9 cellular contexts compared by ENCODE assay signal in the genomic region with DNA sequence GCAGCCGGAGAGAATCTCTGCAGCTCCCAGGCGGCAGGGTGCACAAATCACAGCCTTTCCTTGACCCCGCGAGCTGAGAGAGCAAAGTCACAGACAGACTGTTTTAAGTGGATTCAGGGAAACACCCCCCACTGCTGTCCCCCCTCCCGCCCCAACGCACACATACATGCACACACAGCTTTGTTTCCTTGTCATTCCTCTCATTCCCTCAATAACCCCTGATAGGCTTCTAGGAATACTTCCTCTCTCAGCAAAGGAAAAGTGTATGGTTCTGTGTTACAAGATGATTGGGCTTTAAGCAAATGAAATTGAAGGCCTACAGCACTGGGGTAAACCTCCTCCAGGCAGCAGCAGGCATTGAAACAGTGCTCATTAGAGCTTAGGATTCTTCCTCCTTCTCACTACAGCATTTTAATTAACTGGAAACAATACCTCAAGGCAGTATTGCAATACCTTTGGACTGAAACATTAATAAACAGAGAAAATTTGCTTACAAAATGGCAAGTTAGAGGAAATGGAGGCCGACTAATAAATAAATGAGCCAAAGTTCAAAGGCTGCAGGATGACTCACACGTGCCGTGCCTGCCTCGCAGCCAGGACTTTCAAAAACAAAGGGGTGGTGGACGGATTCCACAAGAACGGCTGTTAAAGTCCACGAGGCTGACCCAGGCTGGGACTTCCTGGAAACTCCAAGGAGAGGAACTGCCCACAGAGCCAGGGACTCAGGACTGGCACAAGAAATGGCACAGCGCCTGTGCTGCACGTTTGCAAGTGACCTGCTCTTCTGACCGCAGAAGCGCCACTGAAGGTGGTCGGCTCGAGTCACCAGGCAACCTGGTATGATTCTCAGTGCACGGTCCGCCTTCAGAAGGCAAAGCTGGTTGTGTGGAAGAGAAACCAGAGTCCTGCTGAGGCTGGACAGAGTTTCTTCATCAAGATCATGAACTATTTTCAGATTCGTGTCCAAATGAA.
DNase-seq lines count a peak whose midpoint lies in the region; ATAC-seq and TF ChIP-seq lines count a peak whose summit lies in the region.
"Had no signal": no experiment of that assay in that cellular context is flagged by ENCODE, and none has a peak within 500 bp of the region (broad histone marks: within the 10 kb centered on the region; RNA-seq: fewer than 3 reads in every experiment).

No MANE protein-coding gene starts in this region.

- H3K9ac ChIP-seq in liver (ENCODE audit: low read depth in 1 of 2, low read length in 2 of 2), result no peak overlapping the region

- H3K4me1 ChIP-seq in liver (ENCODE audit: control insufficient read depth in 4 of 4, insufficient read depth in 4 of 4, low read length in 3 of 4), result peaks cover 7 to 17% (median 11%) of the 10 kb centered on the region in 4 donors

- ATAC-seq in GM21786 (IDR thresholded peaks at IDR 0.05; ENCODE audit: unreplicated experiment), result no peak
- no peak for ATAC-seq in HG02759 (IDR thresholded peaks at IDR 0.05; ENCODE audit: unreplicated experiment)

- H3K27ac ChIP-seq in 22Rv1 (no peak overlapping the region), liver (ENCODE audit: low read depth in 1 of 2, low read length in 2 of 2) (peak overlapping the region; percentile 77 to 83)

- DNase-seq in HT-29 (ENCODE audit: low spot score) (peak; percentile 80), astrocyte of the cerebellum (ENCODE audit: low read depth) (peak; percentile 56), stromal cell of bone marrow (ENCODE audit: low read depth) (peak; percentile 49)
- no peak for DNase-seq in effector CD8-positive, alpha-beta T cell (lab: John Stamatoyannopoulos, UW)

- no peaks in the 10 kb centered on the region for H3K36me3 ChIP-seq in liver (ENCODE audit: control insufficient read depth in 4 of 4, insufficient read depth in 3 of 4, low read depth in 1 of 4, low read length in 3 of 4)

- TF ChIP-seq RAD21 in liver (IDR thresholded peaks at IDR 0.05), result peak; percentile 61 to 68

- H3K27me3 ChIP-seq in liver (ENCODE audit: control insufficient read depth in 4 of 4, insufficient read depth in 4 of 4, low read length in 3 of 4), result no peaks in the 10 kb centered on the region

- no peaks in the 10 kb centered on the region for H3K9me3 ChIP-seq in liver (ENCODE audit: control insufficient read depth in 4 of 4, low read length in 3 of 4)

- in situ Hi-C loops in astrocyte of the cerebellum (cut with HindIII; ENCODE audit: low sequenced_read_pairs), result no loop called here

- WGBS in liver, result 35% methylated on average over 22 of the region's 22 CpGs

- 0 out of 2 replicates have a peak, but pooled peaks have one; percentile 6 for TF ChIP-seq CTCF in 22Rv1 (IDR thresholded peaks at IDR 0.05)
- TF ChIP-seq CTCF in astrocyte of the cerebellum (IDR thresholded peaks at IDR 0.05; ENCODE audit: low read depth, low read length, missing control alignments), result no peak
- no peak for TF ChIP-seq CTCF in liver (IDR thresholded peaks at IDR 0.05; ENCODE audit: low read depth, low read length, missing input control)

- H3K4me3 ChIP-seq in astrocyte of the cerebellum (ENCODE audit: low read depth, low read length), result no peak overlapping the region
- H3K4me3 ChIP-seq in liver (ENCODE audit: low read depth in 1 of 3, low read length in 3 of 3), result no peak overlapping the region
- H3K4me3 ChIP-seq: GM12878 had no signal

TF ChIP-seq in liver, 16 proteins besides CTCF, POLR2A, EP300 and RAD21:
- TF ChIP-seq, protein P1, sequence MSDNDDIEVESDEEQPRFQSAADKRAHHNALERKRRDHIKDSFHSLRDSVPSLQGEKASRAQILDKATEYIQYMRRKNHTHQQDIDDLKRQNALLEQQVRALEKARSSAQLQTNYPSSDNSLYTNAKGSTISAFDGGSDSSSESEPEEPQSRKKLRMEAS (IDR thresholded peaks at IDR 0.05), result peak; percentile 97
- TF ChIP-seq YY1 (IDR thresholded peaks at IDR 0.05), result peak; percentile 94
- TF ChIP-seq GABPA (IDR thresholded peaks at IDR 0.05 in 1 of 2, conservative IDR thresholded peaks at IDR 0.05 in 1 of 2), result peak in 1 of 2 donors; percentile 20
- TF ChIP-seq FOXA2 (IDR thresholded peaks at IDR 0.05), result peak; percentile 31
- TF ChIP-seq JUND (IDR thresholded peaks at IDR 0.05), result peak; percentile 95 to 96
- TF ChIP-seq, protein P2, sequence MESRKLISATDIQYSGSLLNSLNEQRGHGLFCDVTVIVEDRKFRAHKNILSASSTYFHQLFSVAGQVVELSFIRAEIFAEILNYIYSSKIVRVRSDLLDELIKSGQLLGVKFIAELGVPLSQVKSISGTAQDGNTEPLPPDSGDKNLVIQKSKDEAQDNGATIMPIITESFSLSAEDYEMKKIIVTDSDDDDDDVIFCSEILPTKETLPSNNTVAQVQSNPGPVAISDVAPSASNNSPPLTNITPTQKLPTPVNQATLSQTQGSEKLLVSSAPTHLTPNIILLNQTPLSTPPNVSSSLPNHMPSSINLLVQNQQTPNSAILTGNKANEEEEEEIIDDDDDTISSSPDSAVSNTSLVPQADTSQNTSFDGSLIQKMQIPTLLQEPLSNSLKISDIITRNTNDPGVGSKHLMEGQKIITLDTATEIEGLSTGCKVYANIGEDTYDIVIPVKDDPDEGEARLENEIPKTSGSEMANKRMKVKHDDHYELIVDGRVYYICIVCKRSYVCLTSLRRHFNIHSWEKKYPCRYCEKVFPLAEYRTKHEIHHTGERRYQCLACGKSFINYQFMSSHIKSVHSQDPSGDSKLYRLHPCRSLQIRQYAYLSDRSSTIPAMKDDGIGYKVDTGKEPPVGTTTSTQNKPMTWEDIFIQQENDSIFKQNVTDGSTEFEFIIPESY (IDR thresholded peaks at IDR 0.05), result peak; percentile 73
- peak; percentile 90 to 93 for TF ChIP-seq HNF4A (conservative IDR thresholded peaks at IDR 0.05)
- TF ChIP-seq, protein P3, sequence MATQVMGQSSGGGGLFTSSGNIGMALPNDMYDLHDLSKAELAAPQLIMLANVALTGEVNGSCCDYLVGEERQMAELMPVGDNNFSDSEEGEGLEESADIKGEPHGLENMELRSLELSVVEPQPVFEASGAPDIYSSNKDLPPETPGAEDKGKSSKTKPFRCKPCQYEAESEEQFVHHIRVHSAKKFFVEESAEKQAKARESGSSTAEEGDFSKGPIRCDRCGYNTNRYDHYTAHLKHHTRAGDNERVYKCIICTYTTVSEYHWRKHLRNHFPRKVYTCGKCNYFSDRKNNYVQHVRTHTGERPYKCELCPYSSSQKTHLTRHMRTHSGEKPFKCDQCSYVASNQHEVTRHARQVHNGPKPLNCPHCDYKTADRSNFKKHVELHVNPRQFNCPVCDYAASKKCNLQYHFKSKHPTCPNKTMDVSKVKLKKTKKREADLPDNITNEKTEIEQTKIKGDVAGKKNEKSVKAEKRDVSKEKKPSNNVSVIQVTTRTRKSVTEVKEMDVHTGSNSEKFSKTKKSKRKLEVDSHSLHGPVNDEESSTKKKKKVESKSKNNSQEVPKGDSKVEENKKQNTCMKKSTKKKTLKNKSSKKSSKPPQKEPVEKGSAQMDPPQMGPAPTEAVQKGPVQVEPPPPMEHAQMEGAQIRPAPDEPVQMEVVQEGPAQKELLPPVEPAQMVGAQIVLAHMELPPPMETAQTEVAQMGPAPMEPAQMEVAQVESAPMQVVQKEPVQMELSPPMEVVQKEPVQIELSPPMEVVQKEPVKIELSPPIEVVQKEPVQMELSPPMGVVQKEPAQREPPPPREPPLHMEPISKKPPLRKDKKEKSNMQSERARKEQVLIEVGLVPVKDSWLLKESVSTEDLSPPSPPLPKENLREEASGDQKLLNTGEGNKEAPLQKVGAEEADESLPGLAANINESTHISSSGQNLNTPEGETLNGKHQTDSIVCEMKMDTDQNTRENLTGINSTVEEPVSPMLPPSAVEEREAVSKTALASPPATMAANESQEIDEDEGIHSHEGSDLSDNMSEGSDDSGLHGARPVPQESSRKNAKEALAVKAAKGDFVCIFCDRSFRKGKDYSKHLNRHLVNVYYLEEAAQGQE (IDR thresholded peaks at IDR 0.05), result peak; percentile 46
- TF ChIP-seq, protein P4, sequence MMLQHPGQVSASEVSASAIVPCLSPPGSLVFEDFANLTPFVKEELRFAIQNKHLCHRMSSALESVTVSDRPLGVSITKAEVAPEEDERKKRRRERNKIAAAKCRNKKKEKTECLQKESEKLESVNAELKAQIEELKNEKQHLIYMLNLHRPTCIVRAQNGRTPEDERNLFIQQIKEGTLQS (IDR thresholded peaks at IDR 0.05), result peak; percentile 83
- peak in 1 of 2 donors; percentile 84 for TF ChIP-seq EGR1 (IDR thresholded peaks at IDR 0.05; ENCODE audit: low read depth in 2 of 2)
- peak; percentile 87 for TF ChIP-seq SP1 (IDR thresholded peaks at IDR 0.05)
- peak; percentile 83 to 87 for TF ChIP-seq RXRA (IDR thresholded peaks at IDR 0.05)
- TF ChIP-seq NR2F2 (IDR thresholded peaks at IDR 0.05), result no peak
- peak; percentile 73 for TF ChIP-seq HNF4G (IDR thresholded peaks at IDR 0.05)
- TF ChIP-seq TAF1 (conservative IDR thresholded peaks at IDR 0.05), result no peak
- no peak for TF ChIP-seq FOXA1 (IDR thresholded peaks at IDR 0.05)
